ENCODE assay signal across 16 cellular contexts in the genomic region with DNA sequence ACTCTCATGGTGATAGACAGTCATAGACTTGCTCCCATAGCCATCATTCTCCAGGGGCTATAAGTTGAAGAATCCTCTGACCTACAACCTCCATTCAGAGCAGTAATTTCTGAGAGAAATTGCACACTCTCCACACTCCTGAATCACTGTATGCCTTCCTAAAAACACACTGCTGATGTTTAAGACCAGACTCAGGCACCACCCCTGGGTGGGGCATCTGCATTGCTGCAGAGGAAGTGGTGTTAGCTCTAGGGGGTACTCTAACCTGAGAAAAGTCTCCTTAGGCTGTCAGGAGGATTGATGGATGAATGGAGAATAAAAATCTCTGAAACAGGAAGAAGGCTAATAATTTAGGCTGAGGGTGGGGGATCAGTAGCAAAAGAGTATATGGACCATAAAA.
DNase-seq lines count a peak whose midpoint lies in the region; ATAC-seq and TF ChIP-seq lines count a peak whose summit lies in the region.
"Had no signal": no experiment of that assay in that cellular context is flagged by ENCODE, and none has a peak within 500 bp of the region (broad histone marks: within the 10 kb centered on the region; RNA-seq: fewer than 3 reads in every experiment).

No MANE protein-coding gene starts in this region.

- peak; percentile 55 for ATAC-seq in activated CD8-positive, alpha-beta T cell treated with anti-CD3 and anti-CD28 coated beads for 36 hours
- ATAC-seq in left colon (peak; percentile 50), HG02763 (IDR thresholded peaks at IDR 0.05; ENCODE audit: unreplicated experiment) (no peak)
- ATAC-seq: HCT116 had no signal

- no peaks in the 10 kb centered on the region for H3K27me3 Mint-ChIP-seq in activated CD8-positive, alpha-beta T cell treated with anti-CD3 and anti-CD28 coated beads for 36 hours
- H3K27me3 Mint-ChIP-seq: CD4-positive, alpha-beta T cell had no signal

- POLR2A ChIA-PET in activated CD8-positive, alpha-beta T cell treated with anti-CD3 and anti-CD28 coated beads for 36 hours (lab: Charles Lee) = no interaction called here

- no peaks in the 10 kb centered on the region for H3K4me1 ChIP-seq in adrenal gland (replicated peaks in 1 of 2)

- no peak overlapping the region for H3K27ac ChIP-seq in adrenal gland
- H3K27ac ChIP-seq: C4-2B had no signal

- no peaks in the 10 kb centered on the region for H3K9me3 Mint-ChIP-seq in activated CD8-positive, alpha-beta T cell treated with anti-CD3 and anti-CD28 coated beads for 36 hours
- H3K9me3 Mint-ChIP-seq: CD4-positive, alpha-beta T cell had no signal

- peaks cover 1% of the 10 kb centered on the region for H3K36me3 Mint-ChIP-seq in activated CD8-positive, alpha-beta T cell treated with anti-CD3 and anti-CD28 coated beads for 36 hours (ENCODE audit: low read depth)

- in situ Hi-C loops in ACHN (cut with HindIII; ENCODE audit: low pct_ligation_motif_present, low pct_unique_long_range_greater_than_20kb, low sequenced_read_pairs) = no loop called here

- H3K9me3 ChIP-seq in adrenal gland (replicated peaks in 1 of 3) = no peaks in the 10 kb centered on the region

- no peaks in the 10 kb centered on the region for H3K27me3 ChIP-seq in adrenal gland

- H3K4me1 Mint-ChIP-seq in activated CD8-positive, alpha-beta T cell treated with anti-CD3 and anti-CD28 coated beads for 36 hours (ENCODE audit: low read depth) = peaks cover 7% of the 10 kb centered on the region

- H3K36me3 ChIP-seq in adrenal gland (replicated peaks in 1 of 2) = no peaks in the 10 kb centered on the region

- no peak overlapping the region for H3K4me3 ChIP-seq in adrenal gland

- TF ChIP-seq CTCF in activated CD8-positive, alpha-beta T cell treated with anti-CD3 and anti-CD28 coated beads for 36 hours (IDR thresholded peaks at IDR 0.05) = no peak
- TF ChIP-seq CTCF in adrenal gland (IDR thresholded peaks at IDR 0.05) = no peak

- no peak overlapping the region for H3K27ac Mint-ChIP-seq in activated CD8-positive, alpha-beta T cell treated with anti-CD3 and anti-CD28 coated beads for 36 hours
- H3K27ac Mint-ChIP-seq: CD4-positive, alpha-beta T cell; HFFc6 had no signal

- CTCF ChIA-PET in activated CD8-positive, alpha-beta T cell treated with anti-CD3 and anti-CD28 coated beads for 36 hours (lab: Charles Lee) = interaction anchor here (1.1 kb wide), 1 partner anchor 21 kb away, joined by 3 read pairs; no protein-coding TSS in a partner anchor

- DNase-seq in HT-29 (ENCODE audit: low spot score) (peak; percentile 26), NCI-H226 (peak; percentile 53), left colon (peak in 1 of 2 donors; percentile 48), ACHN (no peak), adrenal gland (no peak), NCI-H524 (lab: John Stamatoyannopoulos, UW) (no peak)
- no peak for DNase-seq in activated CD8-positive, alpha-beta T cell treated with anti-CD3 and anti-CD28 coated beads for 36 hours
- DNase-seq: AML-193; CD4-positive, alpha-beta T cell; GDM1; GOT3; H7; HFFc6 had no signal

- intact Hi-C loops in activated CD8-positive, alpha-beta T cell treated with anti-CD3 and anti-CD28 coated beads for 36 hours (cut with micrococcal nuclease) = no loop called here
- intact Hi-C loops in left colon (cut with DNase I, micrococcal nuclease) (no loop called here), adrenal gland (cut with DNase I) (no loop called here)

- no peak for TF ChIP-seq POLR2A in adrenal gland (IDR thresholded peaks at IDR 0.05)

- H3K4me3 Mint-ChIP-seq in activated CD8-positive, alpha-beta T cell treated with anti-CD3 and anti-CD28 coated beads for 36 hours = no peak overlapping the region
- H3K4me3 Mint-ChIP-seq: CD4-positive, alpha-beta T cell; HFFc6 had no signal

Comparison
In these comparisons a context has a peak if more than half of its experiments do, and no peak if none do; other contexts are left out.
1. DNase-seq: peak in HT-29 (single experiment) and NCI-H226 (single experiment); none in activated CD8-positive, alpha-beta T cell treated with anti-CD3 and anti-CD28 coated beads for 36 hours (single experiment), ACHN (single experiment), adrenal gland (0 of 7) and NCI-H524 (0 of 2).